Comparison of ENCODE assay signal across 10 cellular contexts in the genomic region with DNA sequence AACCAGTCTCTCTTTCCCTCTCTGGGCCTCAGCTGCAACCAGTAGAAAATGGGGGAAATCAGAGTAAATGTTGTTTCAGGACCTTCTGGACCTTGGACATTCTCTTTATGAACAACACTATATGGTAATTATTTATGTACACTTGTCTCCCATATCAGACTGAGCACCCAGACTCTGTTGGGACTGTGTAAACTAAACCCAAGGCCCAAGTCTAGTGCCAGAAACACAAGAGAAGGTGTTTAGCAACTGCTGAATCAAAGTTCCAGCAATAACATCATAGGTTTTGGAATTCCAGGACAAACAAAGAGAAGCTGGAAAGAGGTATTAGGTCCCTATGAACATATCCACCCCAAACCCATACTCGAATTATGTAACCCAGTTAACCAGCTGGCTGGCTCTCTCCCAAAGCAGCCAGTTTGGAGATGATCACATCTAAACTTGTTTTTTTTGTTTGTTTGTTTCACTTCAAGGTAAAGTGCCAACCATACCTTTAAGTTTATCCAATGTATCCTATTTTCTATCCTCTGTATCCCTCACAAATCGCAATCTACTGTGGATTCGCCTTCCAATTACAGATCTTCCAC. TPM values are rescaled to one million over a fixed set of nuclear protein-coding genes. Genes with fewer than 3 reads are reported as not detected.
A peak's percentile ranks its signal among the peaks of the same experiment; 100 is the strongest.
DNase-seq lines count a peak whose midpoint lies in the region; ATAC-seq and TF ChIP-seq lines count a peak whose summit lies in the region.
"Had no signal": no experiment of that assay in that cellular context is flagged by ENCODE, and none has a peak within 500 bp of the region (broad histone marks: within the 10 kb centered on the region; RNA-seq: fewer than 3 reads in every experiment).

No MANE protein-coding gene starts in this region.

- H3K4me1 Mint-ChIP-seq in Caco-2 (ENCODE audit: low read depth, unreplicated experiment), result peaks cover 32% of the 10 kb centered on the region
- H3K4me1 Mint-ChIP-seq in dendritic cell treated with granulocyte-macrophage colony-stimulating factor and Interleukin-4, amounts not matched to agents 40 ng/mL and 50 ng/mL, for 4 days (ENCODE audit: low read depth), result peaks cover 47% of the 10 kb centered on the region

- ATAC-seq in HG03469 (IDR thresholded peaks at IDR 0.05; ENCODE audit: unreplicated experiment), result no peak
- no peak for ATAC-seq in GM21515 (IDR thresholded peaks at IDR 0.05; ENCODE audit: unreplicated experiment)
- no peak for ATAC-seq in HG03521 (IDR thresholded peaks at IDR 0.05; ENCODE audit: unreplicated experiment)
- ATAC-seq in HG03025 (IDR thresholded peaks at IDR 0.05; ENCODE audit: low FRiP score, unreplicated experiment), result no peak

- peaks cover 19% of the 10 kb centered on the region for H3K4me1 ChIP-seq in Caco-2
- H3K4me1 ChIP-seq in OCI-LY3 (ENCODE audit: low read length), result peaks cover 26% of the 10 kb centered on the region

- intact Hi-C loops in Caco-2 (cut with micrococcal nuclease; ENCODE audit: unreplicated experiment), result no loop called here
- intact Hi-C loops in dendritic cell treated with granulocyte-macrophage colony-stimulating factor and Interleukin-4, amounts not matched to agents 40 ng/mL and 50 ng/mL, for 4 days (cut with micrococcal nuclease), result loop anchor here (2.0 kb wide), 1 partner anchor 85 kb away; no protein-coding TSS in a partner anchor

- no peaks in the 10 kb centered on the region for H3K9me3 Mint-ChIP-seq in Caco-2 (ENCODE audit: unreplicated experiment)
- no peaks in the 10 kb centered on the region for H3K9me3 Mint-ChIP-seq in dendritic cell treated with granulocyte-macrophage colony-stimulating factor and Interleukin-4, amounts not matched to agents 40 ng/mL and 50 ng/mL, for 4 days

- no peak for TF ChIP-seq EP300 in neural cell (conservative IDR thresholded peaks at IDR 0.05; ENCODE audit: poor library complexity, severe bottlenecking)

- H3K9ac ChIP-seq in OCI-LY3 (ENCODE audit: low read length) (peak overlapping the region; percentile 56; the same call in 1 of the 2 replicates), neural cell (ENCODE audit: low read length) (peak overlapping the region; percentile 95)

- H3K4me3 Mint-ChIP-seq in Caco-2 (ENCODE audit: unreplicated experiment), result peak overlapping the region; percentile 85
- H3K4me3 Mint-ChIP-seq in dendritic cell treated with granulocyte-macrophage colony-stimulating factor and Interleukin-4, amounts not matched to agents 40 ng/mL and 50 ng/mL, for 4 days, result no peak overlapping the region

- no peak for TF ChIP-seq CTCF in Caco-2 (IDR thresholded peaks at IDR 0.05; ENCODE audit: insufficient read depth in 1 of 2, low read depth in 1 of 2, low read length in 1 of 2, severe bottlenecking in 1 of 2, unreplicated experiment in 1 of 2)
- TF ChIP-seq CTCF in OCI-LY3 (IDR thresholded peaks at IDR 0.05; ENCODE audit: low read depth, low read length), result no peak
- TF ChIP-seq CTCF in neural cell (IDR thresholded peaks at IDR 0.05; ENCODE audit: poor library complexity, severe bottlenecking), result no peak

- POLR2A ChIA-PET in Caco-2 (lab: Charles Lee), result no interaction called here

- H3K9me2 ChIP-seq in neural cell (ENCODE audit: insufficient read depth, low read length), result no peaks in the 10 kb centered on the region

- no peak for TF ChIP-seq RAD21 in neural cell (conservative IDR thresholded peaks at IDR 0.05)

- no peak overlapping the region for H2AFZ ChIP-seq in OCI-LY3 (ENCODE audit: low read depth, low read length)
- no peak overlapping the region for H2AFZ ChIP-seq in neural cell (ENCODE audit: low read depth, low read length)

- H3K4me3 ChIP-seq in Caco-2 (ENCODE audit: low read depth, low read length) (no peak overlapping the region), OCI-LY3 (ENCODE audit: low read length) (peak overlapping the region; percentile 81; the same call in 1 of the 2 replicates), neural cell (ENCODE audit: low read length) (peak overlapping the region; percentile 79)

- H3K36me3 ChIP-seq in Caco-2 (ENCODE audit: control insufficient read depth, insufficient read depth, low read length) (no peaks in the 10 kb centered on the region), OCI-LY3 (replicated peaks; ENCODE audit: low read depth, low read length) (no peaks in the 10 kb centered on the region), neural cell (ENCODE audit: insufficient read depth, low read length) (no peaks in the 10 kb centered on the region)

- peaks cover 27% of the 10 kb centered on the region for H4K20me1 ChIP-seq in OCI-LY3 (ENCODE audit: insufficient read depth, low read length)
- H4K20me1 ChIP-seq in neural cell (ENCODE audit: insufficient read depth), result peaks cover 3% of the 10 kb centered on the region

- peaks cover 3% of the 10 kb centered on the region for H3F3A ChIP-seq in neural cell (ENCODE audit: insufficient read depth, low read length, poor library complexity, severe bottlenecking)

- peaks cover 26% of the 10 kb centered on the region for H3K36me3 Mint-ChIP-seq in Caco-2 (ENCODE audit: insufficient read depth, unreplicated experiment)
- H3K36me3 Mint-ChIP-seq in dendritic cell treated with granulocyte-macrophage colony-stimulating factor and Interleukin-4, amounts not matched to agents 40 ng/mL and 50 ng/mL, for 4 days (ENCODE audit: low read depth), result peaks cover 15% of the 10 kb centered on the region

- CTCF ChIA-PET in Caco-2 (lab: Charles Lee), result interaction anchor here (1.1 kb wide), 1 partner anchor 49 kb away, joined by 6 read pairs; no protein-coding TSS in a partner anchor

- H3K4me2 ChIP-seq in OCI-LY3 (ENCODE audit: low read length) (peak overlapping the region; percentile 88), neural cell (ENCODE audit: low read length) (no peak overlapping the region)

- no peak for DNase-seq in Caco-2
- DNase-seq: DMS79, NCI-H2171 treated with DMSO at 0.1 percent for 48 hours had no signal

- H3K27ac Mint-ChIP-seq in Caco-2 (ENCODE audit: unreplicated experiment), result peak overlapping the region; percentile 97
- H3K27ac Mint-ChIP-seq in dendritic cell treated with granulocyte-macrophage colony-stimulating factor and Interleukin-4, amounts not matched to agents 40 ng/mL and 50 ng/mL, for 4 days, result peak overlapping the region; percentile 90

- no TSS peak for BruUV-seq in Caco-2 (replicated peaks; lab: Mats Ljungman, UMichigan)

- H3K79me2 ChIP-seq in OCI-LY3 (ENCODE audit: low read length), result peaks cover 64% of the 10 kb centered on the region
- peaks cover 49% of the 10 kb centered on the region for H3K79me2 ChIP-seq in neural cell (replicated peaks; ENCODE audit: insufficient read depth, low read length)

- no peaks in the 10 kb centered on the region for H3K27me3 Mint-ChIP-seq in Caco-2 (ENCODE audit: insufficient read depth, unreplicated experiment)
- no peaks in the 10 kb centered on the region for H3K27me3 Mint-ChIP-seq in dendritic cell treated with granulocyte-macrophage colony-stimulating factor and Interleukin-4, amounts not matched to agents 40 ng/mL and 50 ng/mL, for 4 days

- H3K27ac ChIP-seq in OCI-LY3 (ENCODE audit: low read length) (no peak overlapping the region), neural cell (ENCODE audit: low read length) (peak overlapping the region; percentile 93)

- H3K9me3 ChIP-seq in Caco-2 (no peaks in the 10 kb centered on the region), OCI-LY3 (ENCODE audit: insufficient read depth, low read length) (no peaks in the 10 kb centered on the region), neural cell (ENCODE audit: low read length) (no peaks in the 10 kb centered on the region)

- H3K27me3 ChIP-seq in Caco-2 (replicated peaks; ENCODE audit: control insufficient read depth, insufficient read depth, low read length) (no peaks in the 10 kb centered on the region), OCI-LY3 (ENCODE audit: low read depth, low read length) (no peaks in the 10 kb centered on the region), neural cell (ENCODE audit: insufficient read depth, low read depth, low read length) (no peaks in the 10 kb centered on the region)

TF ChIP-seq in neural cell, 6 proteins besides CTCF, POLR2A, EP300 and RAD21:
- TF ChIP-seq EZH2 (IDR thresholded peaks at IDR 0.05; ENCODE audit: borderline replicate concordance, insufficient read depth, low read length, poor library complexity, severe bottlenecking), result no peak
TF ChIP-seq in neural cell: peak in this region for 0.

RNA-seq across cellular contexts. Expression of gene RNF38, which starts 1.9 kb away (rescaled TPM):
- 41.0 and 43.3 TPM in 2 replicates for total RNA-seq in Caco-2 (2022)
- 53.7 and 61.9 TPM in 2 replicates for polyA plus RNA-seq in neural cell
- 84.0 and 115 TPM in 2 replicates for polyA minus RNA-seq in neural cell
